Comparison of ENCODE assay signal across 7 cellular contexts in genomic region chr1:28506907-28507246, GRCh38. TPM values are rescaled to one million over a fixed set of nuclear protein-coding genes. Genes with fewer than 3 reads are reported as not detected.
DNase-seq lines count a peak whose midpoint lies in the region; ATAC-seq and TF ChIP-seq lines count a peak whose summit lies in the region.

No MANE protein-coding gene starts in this region.

- peak overlapping the region; percentile 99 for H3K4me3 Mint-ChIP-seq in WTC11

- no peak for TF ChIP-seq CTCF in HL-60 (IDR thresholded peaks at IDR 0.05; ENCODE audit: insufficient read depth, low read length)
- no peak for TF ChIP-seq CTCF in WTC11 (IDR thresholded peaks at IDR 0.05)

- H3K9me3 Mint-ChIP-seq in WTC11, result no peaks in the 10 kb centered on the region

- POLR2A ChIA-PET in WTC11 (lab: Charles Lee), result interaction anchor here (0.8 to 3.1 kb wide), 4 partner anchors 12 to 271 kb away, joined by 3 to 12 read pairs (median 4); partner anchors contain the start of gene ATP5IF1

- H3K36me3 Mint-ChIP-seq in WTC11, result peaks cover 64% of the 10 kb centered on the region

- peaks cover 36% of the 10 kb centered on the region for H3K4me1 Mint-ChIP-seq in WTC11

- peak overlapping the region; percentile 90 for H3K27ac ChIP-seq in HL-60 (replicated peaks)

- ATAC-seq in WTC11 (no peak), GM21360 (IDR thresholded peaks at IDR 0.05; ENCODE audit: unreplicated experiment) (no peak), GM18517 (IDR thresholded peaks at IDR 0.05; ENCODE audit: unreplicated experiment) (no peak)
- no peak for ATAC-seq in stimulated activated naive CD8-positive, alpha-beta T cell treated with anti-CD3 and anti-CD28 coated beads, Interleukin-15, Interleukin-2, amounts not matched to agents 100 U/mL and 50 U/mL, for 24 hours

- peak overlapping the region; percentile 99 for H3K27ac Mint-ChIP-seq in WTC11

- DNase-seq in HL-60 (ENCODE audit: low read depth in 1 of 2, low spot score in 1 of 2) (no peak), WTC11 (ENCODE audit: low spot score) (no peak), SHP77 (lab: John Stamatoyannopoulos, UW) (no peak)
- peak; percentile 22 for DNase-seq in stimulated activated naive CD8-positive, alpha-beta T cell treated with anti-CD3 and anti-CD28 coated beads, Interleukin-15, Interleukin-2, amounts not matched to agents 100 U/mL and 50 U/mL, for 24 hours

- CTCF ChIA-PET in WTC11 (lab: Charles Lee), result no interaction called here

- H3K27me3 ChIP-seq in HL-60 (ENCODE audit: insufficient read depth, poor library complexity, severe bottlenecking), result no peaks in the 10 kb centered on the region

- peak overlapping the region; percentile 70 for H3K4me3 ChIP-seq in HL-60 (replicated peaks; ENCODE audit: insufficient read depth, low read length)
- peak overlapping the region; percentile 94 for H3K4me3 ChIP-seq in iPS-11a (ENCODE audit: low read depth, low read length)

- peaks cover 7% of the 10 kb centered on the region for H3K27me3 Mint-ChIP-seq in WTC11 (ENCODE audit: low read depth)

TF ChIP-seq in WTC11, 78 proteins besides CTCF, POLR2A, EP300 and RAD21:
- TF ChIP-seq ARID4B (CRISPR knock-in tag; IDR thresholded peaks at IDR 0.05; ENCODE audit: borderline replicate concordance) (0 out of 2 replicates have a peak, but pooled peaks have one; percentile 32), E2F5 (CRISPR knock-in tag; IDR thresholded peaks at IDR 0.05) (no peak), SP1 (CRISPR knock-in tag; conservative IDR thresholded peaks at IDR 0.05) (0 out of 2 replicates have a peak, but pooled peaks have one; percentile 21)

RNA-seq across cellular contexts. Expression of gene RCC1, which starts 1.0 kb away (rescaled TPM):
- total RNA-seq in WTC11 (2021), result 93.2 to 103 TPM (median 98.2 TPM) in 3 replicates

RNA-seq across cellular contexts. Expression of gene TRNAU1AP, which starts 46.0 kb away (rescaled TPM):
- 30.4 to 40.6 TPM (median 34.0 TPM) in 3 replicates for total RNA-seq in WTC11 (2021)
